25 cellular contexts compared by ENCODE assay signal in genomic region chr10:43073721-43074120, GRCh38. TPM values are rescaled to one million over a fixed set of nuclear protein-coding genes. Genes with fewer than 3 reads are reported as not detected.
"Had no signal": no experiment of that assay in that cellular context is flagged by ENCODE, and none has a peak within 500 bp of the region (broad histone marks: within the 10 kb centered on the region; RNA-seq: fewer than 3 reads in every experiment).

No MANE protein-coding gene starts in this region.

- H3K36me3 ChIP-seq: SJSA1 had no signal

- H3K4me3 ChIP-seq: K562, SJSA1, SK-N-MC had no signal

- ATAC-seq: K562, Panc1, PC-3 had no signal

- DNase-seq: Kasumi-1; MM.1S; NCI-H1092 treated with DMSO at 0.1 percent for 48 hours; NCI-H1436; NCI-H187; NCI-H2029; NCI-H2081 treated with DMSO at 0.1 percent for 48 hours; NCI-H2171; NCI-H226; NCI-H446; NCI-H510A; NCI-H524 treated with DMSO at 0.1 percent for 48 hours; NCI-H69; NCI-H774; NK-92 treated with Interleukin-12 subunit alpha and Interleukin-12 subunit beta, amount 100 ng/mL, for 24 hours; PC-3; SIG-M5 had no signal

- H3K4me1 ChIP-seq: SJSA1 had no signal

- H3K9me3 ChIP-seq: SJSA1 had no signal

- H3K27ac ChIP-seq: HL-60, KMS-11, RWPE1, SJSA1, SK-N-MC had no signal

- H3K36me3 Mint-ChIP-seq: IgD-negative memory B cell had no signal

- H3K4me3 Mint-ChIP-seq: IgD-negative memory B cell had no signal

- H3K27ac Mint-ChIP-seq: IgD-negative memory B cell had no signal

- H3K9me3 Mint-ChIP-seq: IgD-negative memory B cell had no signal

RNA-seq across cellular contexts. Expression of gene RET, which starts 3.1 kb away (rescaled TPM):
- total RNA-seq: PC-3, SJSA1 had no signal
- polyA plus RNA-seq: K562 had no signal
